In the genomic region with DNA sequence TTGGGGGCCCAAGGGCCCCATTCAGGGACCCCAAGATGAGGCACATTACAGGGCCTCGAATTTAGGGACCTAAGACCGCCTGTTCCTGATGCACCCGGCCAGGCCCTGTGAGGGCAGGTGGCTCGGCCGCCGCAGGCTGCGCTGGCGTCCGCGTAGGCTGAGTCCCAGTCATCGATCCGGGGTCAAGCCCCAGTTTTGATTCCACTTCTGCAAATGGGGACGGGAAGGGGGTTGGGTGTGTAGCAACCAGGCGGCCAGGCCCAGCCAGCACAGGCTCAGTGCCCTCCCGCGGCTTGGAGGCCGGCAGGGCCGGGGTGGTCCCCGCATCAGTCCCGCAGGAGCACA, we compare ENCODE assay signal across 8 cellular contexts. TPM values are rescaled to one million over a fixed set of nuclear protein-coding genes. Genes with fewer than 3 reads are reported as not detected.
A peak's percentile ranks its signal among the peaks of the same experiment; 100 is the strongest.
DNase-seq lines count a peak whose midpoint lies in the region; ATAC-seq and TF ChIP-seq lines count a peak whose summit lies in the region.

No MANE protein-coding gene starts in this region.

- no peaks in the 10 kb centered on the region for H3K4me1 ChIP-seq in testis

- H3K36me3 ChIP-seq in testis (ENCODE audit: low read depth, missing control alignments), result no peaks in the 10 kb centered on the region

- no peak for TF ChIP-seq CTCF in testis (IDR thresholded peaks at IDR 0.05)

- no peaks in the 10 kb centered on the region for H3K27me3 ChIP-seq in testis

- intact Hi-C loops in activated T-helper 1 cell treated with anti-CD3 and anti-CD28 coated beads, Interleukin-12 subunit alpha, Interleukin-12 subunit beta, Interleukin-2, Interleukin-4 antibody, amounts not matched to agents 30 ng/mL and 10 ng/mL and 1 ng/mL, durations not matched to agents 14 hours and 24 hours and 36 hours (cut with micrococcal nuclease), result loop anchor here (1.0 to 5.0 kb wide), 3 partner anchors 779 to 1906 kb away; a partner anchor contains a TSS
- intact Hi-C loops in testis (cut with DNase I; ENCODE audit: low total_unique reads), result no loop called here

- peaks cover 3% of the 10 kb centered on the region for H3K36me3 Mint-ChIP-seq in activated naive CD4-positive, alpha-beta T cell treated with anti-CD3 and anti-CD28 coated beads, Interleukin-2, amount 50 U/mL, for 24 hours
- peaks cover 0 to 4% of the 10 kb centered on the region in 2 donors for H3K36me3 Mint-ChIP-seq in activated naive CD4-positive, alpha-beta T cell treated with anti-CD3 and anti-CD28 coated beads, Interleukin-2, amount 50 U/mL, for 72 hours
- H3K36me3 Mint-ChIP-seq in activated T-helper 1 cell treated with anti-CD3 and anti-CD28 coated beads, Interleukin-12 subunit alpha, Interleukin-12 subunit beta, Interleukin-2, Interleukin-4 antibody, amounts not matched to agents 30 ng/mL and 10 ng/mL and 1 ng/mL, durations not matched to agents 14 hours and 24 hours and 36 hours (ENCODE audit: low read depth), result peaks cover 3% of the 10 kb centered on the region
- H3K36me3 Mint-ChIP-seq in immature natural killer cell, result peaks cover 5 to 20% (median 14%) of the 10 kb centered on the region in 3 donors

- TF ChIP-seq POLR2A in testis (IDR thresholded peaks at IDR 0.05), result no peak

- no peak for ATAC-seq in activated naive CD4-positive, alpha-beta T cell treated with anti-CD3 and anti-CD28 coated beads, Interleukin-2, amount 50 U/mL, for 72 hours
- ATAC-seq in GM21447 (IDR thresholded peaks at IDR 0.05; ENCODE audit: unreplicated experiment), result no peak

- peak overlapping the region; percentile 68 to 70 for H3K27ac ChIP-seq in testis

- no peak for DNase-seq in activated naive CD4-positive, alpha-beta T cell treated with anti-CD3 and anti-CD28 coated beads, Interleukin-2, amount 50 U/mL, for 72 hours (ENCODE audit: low spot score in 2 of 2)
- no peak for DNase-seq in activated T-helper 1 cell treated with anti-CD3 and anti-CD28 coated beads, Interleukin-12 subunit alpha, Interleukin-12 subunit beta, Interleukin-2, Interleukin-4 antibody, amounts not matched to agents 30 ng/mL and 10 ng/mL and 1 ng/mL, durations not matched to agents 14 hours and 24 hours and 36 hours (ENCODE audit: low spot score)
- DNase-seq in immature natural killer cell (no peak), testis (no peak), NCI-H345 treated with DMSO at 0.1 percent for 48 hours (lab: John Stamatoyannopoulos, UW; ENCODE audit: unreplicated experiment) (no peak), UCSD-AML1 (lab: John Stamatoyannopoulos, UW; ENCODE audit: unreplicated experiment) (no peak)

- WGBS in testis, 2 donors, result 3% methylated on average over 17 of the region's 20 CpGs; no CpG with 5 or more reads in 1 of the 2 donors

- H3K27ac Mint-ChIP-seq in activated naive CD4-positive, alpha-beta T cell treated with anti-CD3 and anti-CD28 coated beads, Interleukin-2, amount 50 U/mL, for 24 hours, result peak overlapping the region; percentile 98
- H3K27ac Mint-ChIP-seq in activated naive CD4-positive, alpha-beta T cell treated with anti-CD3 and anti-CD28 coated beads, Interleukin-2, amount 50 U/mL, for 72 hours, result peak overlapping the region in 1 of 2 donors; percentile 94
- H3K27ac Mint-ChIP-seq in activated T-helper 1 cell treated with anti-CD3 and anti-CD28 coated beads, Interleukin-12 subunit alpha, Interleukin-12 subunit beta, Interleukin-2, Interleukin-4 antibody, amounts not matched to agents 30 ng/mL and 10 ng/mL and 1 ng/mL, durations not matched to agents 14 hours and 24 hours and 36 hours, result no peak overlapping the region
- peak overlapping the region; percentile 95 to 99 (median 96) for H3K27ac Mint-ChIP-seq in immature natural killer cell

- H3K4me3 ChIP-seq in testis, result peak overlapping the region; percentile 57 to 70

- H3K9me3 Mint-ChIP-seq in activated naive CD4-positive, alpha-beta T cell treated with anti-CD3 and anti-CD28 coated beads, Interleukin-2, amount 50 U/mL, for 24 hours, result no peaks in the 10 kb centered on the region
- H3K9me3 Mint-ChIP-seq in activated naive CD4-positive, alpha-beta T cell treated with anti-CD3 and anti-CD28 coated beads, Interleukin-2, amount 50 U/mL, for 72 hours, result no peaks in the 10 kb centered on the region
- no peaks in the 10 kb centered on the region for H3K9me3 Mint-ChIP-seq in activated T-helper 1 cell treated with anti-CD3 and anti-CD28 coated beads, Interleukin-12 subunit alpha, Interleukin-12 subunit beta, Interleukin-2, Interleukin-4 antibody, amounts not matched to agents 30 ng/mL and 10 ng/mL and 1 ng/mL, durations not matched to agents 14 hours and 24 hours and 36 hours
- no peaks in the 10 kb centered on the region for H3K9me3 Mint-ChIP-seq in immature natural killer cell

- no peaks in the 10 kb centered on the region for H3K27me3 Mint-ChIP-seq in activated naive CD4-positive, alpha-beta T cell treated with anti-CD3 and anti-CD28 coated beads, Interleukin-2, amount 50 U/mL, for 24 hours
- H3K27me3 Mint-ChIP-seq in activated T-helper 1 cell treated with anti-CD3 and anti-CD28 coated beads, Interleukin-12 subunit alpha, Interleukin-12 subunit beta, Interleukin-2, Interleukin-4 antibody, amounts not matched to agents 30 ng/mL and 10 ng/mL and 1 ng/mL, durations not matched to agents 14 hours and 24 hours and 36 hours (ENCODE audit: insufficient read depth), result peaks cover 2% of the 10 kb centered on the region
- peaks cover 0 to 8% (median 4%) of the 10 kb centered on the region in 3 donors for H3K27me3 Mint-ChIP-seq in immature natural killer cell (ENCODE audit: low read depth in 3 of 3)

- peak overlapping the region; percentile 96 for H3K4me3 Mint-ChIP-seq in activated naive CD4-positive, alpha-beta T cell treated with anti-CD3 and anti-CD28 coated beads, Interleukin-2, amount 50 U/mL, for 24 hours
- peak overlapping the region; percentile 90 for H3K4me3 Mint-ChIP-seq in activated T-helper 1 cell treated with anti-CD3 and anti-CD28 coated beads, Interleukin-12 subunit alpha, Interleukin-12 subunit beta, Interleukin-2, Interleukin-4 antibody, amounts not matched to agents 30 ng/mL and 10 ng/mL and 1 ng/mL, durations not matched to agents 14 hours and 24 hours and 36 hours
- H3K4me3 Mint-ChIP-seq in immature natural killer cell, result peak overlapping the region; percentile 93 to 99 (median 97)

- peaks cover 12% of the 10 kb centered on the region for H3K4me1 Mint-ChIP-seq in activated naive CD4-positive, alpha-beta T cell treated with anti-CD3 and anti-CD28 coated beads, Interleukin-2, amount 50 U/mL, for 24 hours
- H3K4me1 Mint-ChIP-seq in activated T-helper 1 cell treated with anti-CD3 and anti-CD28 coated beads, Interleukin-12 subunit alpha, Interleukin-12 subunit beta, Interleukin-2, Interleukin-4 antibody, amounts not matched to agents 30 ng/mL and 10 ng/mL and 1 ng/mL, durations not matched to agents 14 hours and 24 hours and 36 hours (ENCODE audit: low read depth), result peaks cover 13% of the 10 kb centered on the region
- peaks cover 27 to 32% of the 10 kb centered on the region in 2 donors for H3K4me1 Mint-ChIP-seq in immature natural killer cell

- H3K9me3 ChIP-seq in testis, result no peaks in the 10 kb centered on the region

RNA-seq across cellular contexts. Expression of a gene that starts 0.3 kb away (rescaled TPM):
- 10 to 100 TPM; 11.5 to 12.0 TPM for total RNA-seq in activated naive CD4-positive, alpha-beta T cell treated with anti-CD3 and anti-CD28 coated beads, Interleukin-2, amount 50 U/mL, for 72 hours
- 5.2 and 7.1 TPM in 2 replicates for total RNA-seq in activated T-helper 1 cell treated with anti-CD3 and anti-CD28 coated beads, Interleukin-12 subunit alpha, Interleukin-12 subunit beta, Interleukin-2, Interleukin-4 antibody, amounts not matched to agents 30 ng/mL and 10 ng/mL and 1 ng/mL, durations not matched to agents 14 hours and 24 hours and 36 hours
- polyA plus RNA-seq in immature natural killer cell, result 10 to 100 TPM in 2 of 3 donors, 1 to 10 TPM in 1; 2.9 to 18.1 (median 11.9) TPM
- 10 to 100 TPM; 20.6 to 31.7 TPM for total RNA-seq in testis
- 16.6 TPM for polyA plus RNA-seq in testis (ENCODE audit: insufficient read depth, low read depth, low replicate concordance)
